ENCODE assay signal across 21 cellular contexts in the genomic region with DNA sequence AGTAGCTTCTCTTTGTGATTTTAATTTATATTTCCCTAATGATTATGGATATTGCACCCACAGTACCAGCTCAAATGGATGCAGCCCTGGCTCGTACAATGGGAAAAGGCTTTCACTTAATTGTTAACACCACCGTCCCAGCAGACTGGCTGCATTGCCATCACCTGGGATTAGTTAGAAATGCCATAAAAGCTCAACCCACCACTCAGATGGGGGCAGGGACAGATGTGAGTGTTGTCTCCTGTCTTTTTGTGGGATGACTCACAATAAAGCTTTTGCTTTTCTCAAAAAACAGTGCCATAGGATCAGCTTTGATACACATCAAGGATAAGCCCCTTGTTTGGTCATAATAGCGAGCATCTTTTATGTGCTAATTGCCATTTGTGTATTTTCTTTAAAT.
"Had no signal": no experiment of that assay in that cellular context is flagged by ENCODE, and none has a peak within 500 bp of the region (broad histone marks: within the 10 kb centered on the region; RNA-seq: fewer than 3 reads in every experiment).

No MANE protein-coding gene starts in this region.

- H3K4me3 ChIP-seq: MG63 had no signal

- H3K27me3 ChIP-seq: MG63 had no signal

- DNase-seq: Karpas-422, KG1, MG63, NCI-H1092, NCI-H1105 treated with DMSO at 0.1 percent for 48 hours, NCI-H1417 treated with DMSO at 0.1 percent for 48 hours, NCI-H146, NCI-H1694 treated with DMSO at 0.1 percent for 48 hours, NCI-H2029, NCI-H2081 treated with DMSO at 0.1 percent for 48 hours, NCI-H2171, NCI-H226, NCI-H446, NCI-H510A, NCI-H524 treated with DMSO at 0.1 percent for 48 hours, NCI-H69, SHP77, SK-N-SH, SW 1271, T-cell had no signal

- H3K4me1 Mint-ChIP-seq: T-cell had no signal

- H3K9ac ChIP-seq: SK-N-SH had no signal

- H3K9me3 ChIP-seq: MG63, SK-N-SH had no signal

- H3K4me3 Mint-ChIP-seq: T-cell had no signal

- H3K27me3 Mint-ChIP-seq: T-cell had no signal

- ATAC-seq: T-cell had no signal

- H3K36me3 ChIP-seq: MG63 had no signal

- H3K4me2 ChIP-seq: SK-N-SH had no signal

- H3K36me3 Mint-ChIP-seq: T-cell had no signal

- H3K27ac ChIP-seq: RWPE1 had no signal

- H3K27ac Mint-ChIP-seq: T-cell had no signal
